ENCODE assay signal across 9 cellular contexts in the genomic region with DNA sequence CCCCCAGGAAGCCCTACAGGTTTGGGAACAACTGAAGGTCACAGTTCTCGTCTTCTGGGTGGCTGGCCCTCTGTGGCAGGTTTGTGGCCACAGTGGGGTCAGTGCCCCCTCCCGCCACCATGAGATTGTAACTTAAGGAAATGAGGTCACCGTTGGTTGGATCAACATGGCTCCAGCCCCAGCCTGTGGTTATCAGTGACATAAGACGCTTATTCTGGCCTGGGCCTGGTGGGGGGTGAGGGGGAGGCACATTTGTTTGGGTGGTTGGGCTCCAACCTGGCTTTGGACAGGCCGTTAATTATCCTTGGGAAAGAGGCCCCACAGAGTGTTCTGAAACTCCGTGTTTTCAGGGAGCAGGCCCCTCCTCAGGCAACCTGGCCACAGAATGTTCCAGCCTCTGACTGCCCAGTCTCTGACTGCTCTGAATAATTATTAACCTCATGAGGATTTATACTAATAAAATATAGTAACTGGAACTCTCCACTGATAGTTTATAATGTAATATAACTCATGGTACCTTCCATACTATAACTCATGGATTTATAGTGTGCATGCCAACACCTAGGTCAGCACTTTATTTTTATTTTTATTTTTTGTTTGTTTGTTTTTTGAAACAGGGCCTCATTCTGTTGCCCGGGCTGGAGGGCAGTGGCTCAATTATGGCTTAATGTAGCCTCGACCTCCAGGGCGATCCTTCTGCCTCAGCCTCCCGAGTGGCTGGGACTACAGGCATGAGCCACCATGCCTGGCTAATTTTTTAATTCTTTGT. TPM values are rescaled to one million over a fixed set of nuclear protein-coding genes. Genes with fewer than 3 reads are reported as not detected.
DNase-seq lines count a peak whose midpoint lies in the region; ATAC-seq and TF ChIP-seq lines count a peak whose summit lies in the region.
"Had no signal": no experiment of that assay in that cellular context is flagged by ENCODE, and none has a peak within 500 bp of the region (broad histone marks: within the 10 kb centered on the region; RNA-seq: fewer than 3 reads in every experiment).

No MANE protein-coding gene starts in this region.

- POLR2A ChIA-PET in HEK293 (lab: Yijun Ruan, JAX) = interaction anchor here (0.9 to 6.1 kb wide), 2 partner anchors 131 to 134 kb away, joined by 3 to 89 read pairs; a partner anchor contains a TSS

- peak overlapping the region; percentile 6 for H3K27ac Mint-ChIP-seq in stimulated activated effector memory CD8-positive, alpha-beta T cell treated with anti-CD3 and anti-CD28 coated beads, Interleukin-12 subunit alpha, Interleukin-12 subunit beta, amount 100 ng/mL, for 72 hours

- H3K27ac ChIP-seq in HEK293 (ENCODE audit: extremely low read depth, low read depth, low read length) = no peak overlapping the region
- peak overlapping the region; percentile 74 to 83 for H3K27ac ChIP-seq in left lung

- ATAC-seq in left lung (no peak), GM21576 (IDR thresholded peaks at IDR 0.05; ENCODE audit: unreplicated experiment) (no peak), HG02571 (IDR thresholded peaks at IDR 0.05; ENCODE audit: unreplicated experiment) (no peak)
- ATAC-seq in stimulated activated effector memory CD8-positive, alpha-beta T cell treated with anti-CD3 and anti-CD28 coated beads, Interleukin-12 subunit alpha, Interleukin-12 subunit beta, amount 100 ng/mL, for 72 hours = no peak

- intact Hi-C loops in left lung (cut with DNase I) = no loop called here

- H3K27me3 ChIP-seq in left lung = no peaks in the 10 kb centered on the region

- no peaks in the 10 kb centered on the region for H3K9me3 Mint-ChIP-seq in stimulated activated effector memory CD8-positive, alpha-beta T cell treated with anti-CD3 and anti-CD28 coated beads, Interleukin-12 subunit alpha, Interleukin-12 subunit beta, amount 100 ng/mL, for 72 hours

- DNase-seq in cerebellar cortex (ENCODE audit: low spot score) (peak; percentile 57), left lung (peak in 1 of 2 donors; percentile 24), NCI-H82 treated with DMSO at 0.1 percent for 48 hours (lab: John Stamatoyannopoulos, UW; ENCODE audit: unreplicated experiment) (no peak), NCI-H2227 treated with DMSO at 0.1 percent for 48 hours (lab: John Stamatoyannopoulos, UW) (no peak)
- DNase-seq in stimulated activated effector memory CD8-positive, alpha-beta T cell treated with anti-CD3 and anti-CD28 coated beads, Interleukin-12 subunit alpha, Interleukin-12 subunit beta, amount 100 ng/mL, for 72 hours (ENCODE audit: low spot score in 2 of 2) = no peak
- DNase-seq: activated naive CD4-positive, alpha-beta T cell treated with Interleukin-2 at 50 U/mL for 16 hours had no signal

- peaks cover 25% of the 10 kb centered on the region for H3K4me1 Mint-ChIP-seq in stimulated activated effector memory CD8-positive, alpha-beta T cell treated with anti-CD3 and anti-CD28 coated beads, Interleukin-12 subunit alpha, Interleukin-12 subunit beta, amount 100 ng/mL, for 72 hours

- H3K9me3 ChIP-seq in HEK293 (ENCODE audit: control insufficient read depth, insufficient read depth, low read depth, low read length) (no peaks in the 10 kb centered on the region), left lung (no peaks in the 10 kb centered on the region)

- CTCF ChIA-PET in HEK293 (lab: Yijun Ruan, JAX) = interaction anchor here (0.6 to 2.5 kb wide), 5 partner anchors 32 to 188 kb away, joined by 3 to 12 read pairs (median 5); no protein-coding TSS in a partner anchor

- H3K4me3 Mint-ChIP-seq in stimulated activated effector memory CD8-positive, alpha-beta T cell treated with anti-CD3 and anti-CD28 coated beads, Interleukin-12 subunit alpha, Interleukin-12 subunit beta, amount 100 ng/mL, for 72 hours = no peak overlapping the region

- H3K4me1 ChIP-seq in HEK293 (ENCODE audit: control insufficient read depth, insufficient read depth, low read length) (peaks cover 14% of the 10 kb centered on the region; the same call in 1 of the 2 replicates), left lung (peaks cover 45 to 71% of the 10 kb centered on the region in 2 donors)

- no peak overlapping the region for H3K4me3 ChIP-seq in HEK293 (ENCODE audit: low read depth, low read length)
- H3K4me3 ChIP-seq in left lung = no peak overlapping the region

- H3K36me3 Mint-ChIP-seq in stimulated activated effector memory CD8-positive, alpha-beta T cell treated with anti-CD3 and anti-CD28 coated beads, Interleukin-12 subunit alpha, Interleukin-12 subunit beta, amount 100 ng/mL, for 72 hours = peaks cover 29% of the 10 kb centered on the region

- H3K36me3 ChIP-seq in HEK293 (ENCODE audit: control insufficient read depth in 2 of 2, insufficient read depth in 1 of 2, low read length in 2 of 2) (peaks cover 0 to 4% of the 10 kb centered on the region in 2 experiments; a peak in 1 of 3 replicates), left lung (peaks cover 0 to 55% of the 10 kb centered on the region in 2 donors)

- no peak for TF ChIP-seq CTCF in HEK293 (tag by site-specific recombination; IDR thresholded peaks at IDR 0.05)
- TF ChIP-seq CTCF in left lung (IDR thresholded peaks at IDR 0.05) = no peak

TF ChIP-seq in HEK293, 187 proteins besides CTCF, POLR2A, EP300 and RAD21 (continues in another document):
- TF ChIP-seq, protein P1, sequence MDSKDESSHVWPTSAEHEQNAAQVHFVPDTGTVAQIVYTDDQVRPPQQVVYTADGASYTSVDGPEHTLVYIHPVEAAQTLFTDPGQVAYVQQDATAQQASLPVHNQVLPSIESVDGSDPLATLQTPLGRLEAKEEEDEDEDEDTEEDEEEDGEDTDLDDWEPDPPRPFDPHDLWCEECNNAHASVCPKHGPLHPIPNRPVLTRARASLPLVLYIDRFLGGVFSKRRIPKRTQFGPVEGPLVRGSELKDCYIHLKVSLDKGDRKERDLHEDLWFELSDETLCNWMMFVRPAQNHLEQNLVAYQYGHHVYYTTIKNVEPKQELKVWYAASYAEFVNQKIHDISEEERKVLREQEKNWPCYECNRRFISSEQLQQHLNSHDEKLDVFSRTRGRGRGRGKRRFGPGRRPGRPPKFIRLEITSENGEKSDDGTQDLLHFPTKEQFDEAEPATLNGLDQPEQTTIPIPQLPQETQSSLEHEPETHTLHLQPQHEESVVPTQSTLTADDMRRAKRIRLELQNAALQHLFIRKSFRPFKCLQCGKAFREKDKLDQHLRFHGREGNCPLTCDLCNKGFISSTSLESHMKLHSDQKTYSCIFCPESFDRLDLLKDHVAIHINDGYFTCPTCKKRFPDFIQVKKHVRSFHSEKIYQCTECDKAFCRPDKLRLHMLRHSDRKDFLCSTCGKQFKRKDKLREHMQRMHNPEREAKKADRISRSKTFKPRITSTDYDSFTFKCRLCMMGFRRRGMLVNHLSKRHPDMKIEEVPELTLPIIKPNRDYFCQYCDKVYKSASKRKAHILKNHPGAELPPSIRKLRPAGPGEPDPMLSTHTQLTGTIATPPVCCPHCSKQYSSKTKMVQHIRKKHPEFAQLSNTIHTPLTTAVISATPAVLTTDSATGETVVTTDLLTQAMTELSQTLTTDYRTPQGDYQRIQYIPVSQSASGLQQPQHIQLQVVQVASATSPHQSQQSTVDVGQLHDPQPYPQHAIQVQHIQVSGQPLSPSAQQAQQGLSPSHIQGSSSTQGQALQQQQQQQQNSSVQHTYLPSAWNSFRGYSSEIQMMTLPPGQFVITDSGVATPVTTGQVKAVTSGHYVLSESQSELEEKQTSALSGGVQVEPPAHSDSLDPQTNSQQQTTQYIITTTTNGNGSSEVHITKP (tag by site-specific recombination; IDR thresholded peaks at IDR 0.05) = peak; percentile 30; the same call in 1 of the 2 replicates
- no peak for TF ChIP-seq ZNF785 (tag by site-specific recombination; IDR thresholded peaks at IDR 0.05)
- TF ChIP-seq ZBTB21 (tag by site-specific recombination; IDR thresholded peaks at IDR 0.05) = peak; percentile 65
- peak; percentile 77 for TF ChIP-seq EGR2 (tag by site-specific recombination; IDR thresholded peaks at IDR 0.05; ENCODE audit: low read depth)
- TF ChIP-seq ZNF169 (tag by site-specific recombination; IDR thresholded peaks at IDR 0.05) = no peak
- no peak for TF ChIP-seq ZNF654 (tag by site-specific recombination; IDR thresholded peaks at IDR 0.05; ENCODE audit: low read depth)
- TF ChIP-seq SP2 (tag by site-specific recombination; IDR thresholded peaks at IDR 0.05) = no peak
- peak; percentile 69; the same call in 1 of the 2 replicates for TF ChIP-seq ZSCAN30 (tag by site-specific recombination; IDR thresholded peaks at IDR 0.05)
- TF ChIP-seq ZNF776 (tag by site-specific recombination; IDR thresholded peaks at IDR 0.05; ENCODE audit: borderline replicate concordance) = no peak
- no peak for TF ChIP-seq GFI1B (tag by site-specific recombination; IDR thresholded peaks at IDR 0.05)
- TF ChIP-seq ZXDB (tag by site-specific recombination; IDR thresholded peaks at IDR 0.05) = 0 out of 2 replicates have a peak, but pooled peaks have one; percentile 24
- no peak; the same call in 1 of the 2 replicates for TF ChIP-seq TRIM28 (IDR thresholded peaks at IDR 0.05; ENCODE audit: borderline replicate concordance, low read length)
- TF ChIP-seq ZNF394 (tag by site-specific recombination; IDR thresholded peaks at IDR 0.05; ENCODE audit: borderline replicate concordance) = no peak
- TF ChIP-seq ZFP41 (tag by site-specific recombination; IDR thresholded peaks at IDR 0.05; ENCODE audit: borderline replicate concordance) = no peak
- TF ChIP-seq ZFP37 (tag by site-specific recombination; IDR thresholded peaks at IDR 0.05) = no peak
- TF ChIP-seq ZNF629 (tag by site-specific recombination; IDR thresholded peaks at IDR 0.05) = peak; percentile 91
- no peak for TF ChIP-seq ZNF248 (tag by site-specific recombination; IDR thresholded peaks at IDR 0.05)
- peak; percentile 67; the same call in 1 of the 2 replicates for TF ChIP-seq MEIS1 (CRISPR knock-in tag; IDR thresholded peaks at IDR 0.05; ENCODE audit: borderline replicate concordance)
- 0 out of 2 replicates have a peak, but pooled peaks have one; percentile 13 for TF ChIP-seq ZBTB17 (tag by site-specific recombination; IDR thresholded peaks at IDR 0.05)
- TF ChIP-seq ZNF626 (tag by site-specific recombination; IDR thresholded peaks at IDR 0.05) = no peak
- TF ChIP-seq, protein P2, sequence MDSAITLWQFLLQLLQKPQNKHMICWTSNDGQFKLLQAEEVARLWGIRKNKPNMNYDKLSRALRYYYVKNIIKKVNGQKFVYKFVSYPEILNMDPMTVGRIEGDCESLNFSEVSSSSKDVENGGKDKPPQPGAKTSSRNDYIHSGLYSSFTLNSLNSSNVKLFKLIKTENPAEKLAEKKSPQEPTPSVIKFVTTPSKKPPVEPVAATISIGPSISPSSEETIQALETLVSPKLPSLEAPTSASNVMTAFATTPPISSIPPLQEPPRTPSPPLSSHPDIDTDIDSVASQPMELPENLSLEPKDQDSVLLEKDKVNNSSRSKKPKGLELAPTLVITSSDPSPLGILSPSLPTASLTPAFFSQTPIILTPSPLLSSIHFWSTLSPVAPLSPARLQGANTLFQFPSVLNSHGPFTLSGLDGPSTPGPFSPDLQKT (IDR thresholded peaks at IDR 0.05; ENCODE audit: borderline replicate concordance, low read depth, low read length) = no peak
- TF ChIP-seq ZNF560 (tag by site-specific recombination; IDR thresholded peaks at IDR 0.05; ENCODE audit: borderline replicate concordance) = no peak

RNA-seq across cellular contexts. Expression of a gene that starts 58.0 kb away (rescaled TPM):
- 10 to 100 TPM; 28.3 to 33.7 TPM for total RNA-seq in left lung
